Comparison of ENCODE assay signal across 1 cellular context in the genomic region with DNA sequence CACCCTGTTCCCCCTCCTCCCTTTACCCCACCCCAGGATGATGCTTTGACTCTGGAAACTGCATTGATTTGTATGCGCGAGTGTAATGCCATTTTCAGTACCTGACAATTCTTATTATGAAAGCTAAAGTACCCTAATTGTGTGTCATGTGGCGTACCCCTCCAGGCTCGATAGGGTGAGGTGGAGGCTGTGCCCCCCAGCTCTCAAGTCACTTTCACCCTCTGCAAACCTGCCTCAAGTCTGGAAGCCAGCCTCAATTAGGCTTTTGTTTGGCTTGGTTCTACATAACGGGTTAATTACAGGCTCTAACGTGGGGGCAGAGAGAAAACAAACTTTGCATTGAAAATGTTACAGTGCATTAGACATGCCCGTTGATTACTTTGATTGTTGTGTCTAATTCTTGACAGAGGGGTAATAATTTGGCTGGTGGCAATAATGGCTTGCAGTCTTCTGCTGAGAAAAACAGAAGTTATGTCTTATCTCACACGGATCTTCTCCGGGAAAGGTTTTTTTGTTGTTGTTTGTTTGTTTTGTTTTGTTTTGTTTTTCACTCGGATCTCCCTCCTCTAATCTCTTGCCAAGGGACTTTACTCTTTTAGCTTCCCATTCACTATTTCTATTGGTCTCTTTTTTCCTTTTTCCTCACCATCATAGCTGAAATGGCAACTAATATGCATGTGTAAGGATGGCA.
TF ChIP-seq lines count a peak whose summit lies in the region.

No MANE protein-coding gene starts in this region.

TF ChIP-seq in SK-N-SH treated with all-trans-retinoic acid at 6 μM for 48 hours, 23 proteins besides CTCF, POLR2A, EP300 and RAD21 (continued from another document):
- no peak for TF ChIP-seq ZNF565 (CRISPR knock-in tag; conservative IDR thresholded peaks at IDR 0.05; ENCODE audit: low read depth)
- TF ChIP-seq ARNTL (CRISPR knock-in tag; IDR thresholded peaks at IDR 0.05; ENCODE audit: borderline replicate concordance, low read depth) = no peak
- TF ChIP-seq TCF4 (CRISPR knock-in tag; IDR thresholded peaks at IDR 0.05; ENCODE audit: borderline replicate concordance) = no peak
- TF ChIP-seq TSHZ2 (CRISPR knock-in tag; IDR thresholded peaks at IDR 0.05) = no peak
- TF ChIP-seq CSDC2 (CRISPR knock-in tag; IDR thresholded peaks at IDR 0.05) = no peak
